16 cellular contexts compared by ENCODE assay signal in the genomic region with DNA sequence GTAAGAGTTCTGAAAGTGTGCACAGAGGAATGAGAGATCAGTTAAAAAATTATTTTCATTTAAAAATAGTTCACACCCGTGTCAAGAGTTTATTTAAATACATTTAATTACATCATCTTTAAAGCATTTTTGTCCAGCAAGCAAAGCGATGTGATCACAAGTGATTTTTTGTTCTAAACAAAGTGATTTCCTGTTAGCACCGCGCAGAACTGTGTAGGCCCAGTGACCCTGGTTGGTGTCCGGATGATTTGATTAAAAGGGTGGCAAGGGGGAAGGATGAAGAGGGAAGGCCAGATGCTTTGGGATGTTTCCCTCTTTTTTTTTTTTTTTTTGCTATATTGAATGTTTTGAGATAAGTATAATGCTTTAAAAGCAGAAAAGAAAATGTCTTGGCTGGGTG.
DNase-seq lines count a peak whose midpoint lies in the region; ATAC-seq and TF ChIP-seq lines count a peak whose summit lies in the region.
"Had no signal": no experiment of that assay in that cellular context is flagged by ENCODE, and none has a peak within 500 bp of the region (broad histone marks: within the 10 kb centered on the region; RNA-seq: fewer than 3 reads in every experiment).

No MANE protein-coding gene starts in this region.

- no peak for TF ChIP-seq EP300 in transverse colon (IDR thresholded peaks at IDR 0.05; ENCODE audit: low read depth)

- H3K36me3 ChIP-seq in left ventricle myocardium inferior (no peaks in the 10 kb centered on the region), transverse colon (no peaks in the 10 kb centered on the region)
- H3K36me3 ChIP-seq: HAP-1, uterus had no signal

- WGBS in transverse colon (ENCODE audit: low coverage in 1 of 2), 2 donors = 58 to 62% methylated on average over 5 of the region's 5 CpGs

- H3K27me3 ChIP-seq in left ventricle myocardium inferior (ENCODE audit: low read depth) (no peaks in the 10 kb centered on the region), transverse colon (no peaks in the 10 kb centered on the region)
- H3K27me3 ChIP-seq: uterus had no signal

- DNase-seq in left ventricle myocardium inferior (no peak), cardiac septum (ENCODE audit: low spot score) (no peak), dermis microvascular lymphatic vessel endothelial cell (ENCODE audit: low read depth in 2 of 2) (peak; percentile 87 to 92), medulla oblongata (ENCODE audit: extremely low spot score) (peak; percentile 21), transverse colon (no peak), GM13976 (ENCODE audit: low spot score) (no peak), NCI-H1694 treated with DMSO at 0.1 percent for 48 hours (lab: John Stamatoyannopoulos, UW) (no peak)
- DNase-seq: activated CD4-positive, alpha-beta T cell treated with anti-CD3 and anti-CD28 coated beads, Interleukin-2, amount 10 ng/mL, durations not matched to agents 7 days and 5 days; activated naive CD4-positive, alpha-beta T cell; DMS53; Karpas-422; stimulated activated naive CD4-positive, alpha-beta T cell treated with Interleukin-2 at 50 U/mL for 16 hours; uterus had no signal

- ATAC-seq in GM21723 (IDR thresholded peaks at IDR 0.05; ENCODE audit: unreplicated experiment) = no peak

- TF ChIP-seq CTCF in left ventricle myocardium inferior (IDR thresholded peaks at IDR 0.05; ENCODE audit: borderline replicate concordance) (no peak), transverse colon (IDR thresholded peaks at IDR 0.05) (no peak), GM13976 (IDR thresholded peaks at IDR 0.05; ENCODE audit: borderline replicate concordance, control extremely low read depth, extremely low read depth, insufficient read depth, missing control alignments) (no peak)

- H3K27ac ChIP-seq in left ventricle myocardium inferior (replicated peaks) (peak overlapping the region; percentile 70), transverse colon (peak overlapping the region in 3 of 4 donors; percentile 36 to 45 (median 39))
- H3K27ac ChIP-seq: coronary artery, uterus had no signal

- H3K9me3 ChIP-seq in left ventricle myocardium inferior (replicated peaks) (no peaks in the 10 kb centered on the region), transverse colon (no peaks in the 10 kb centered on the region)
- H3K9me3 ChIP-seq: HAP-1, uterus had no signal

- intact Hi-C loops in left ventricle myocardium inferior (cut with micrococcal nuclease) (no loop called here), cardiac septum (cut with DNase I) (no loop called here), transverse colon (cut with DNase I; ENCODE audit: low total_unique reads) (no loop called here)

- no peak overlapping the region for H3K4me3 ChIP-seq in left ventricle myocardium inferior
- no peak overlapping the region for H3K4me3 ChIP-seq in transverse colon
- H3K4me3 ChIP-seq: coronary artery, HAP-1, uterus had no signal

- no peak for TF ChIP-seq POLR2A in transverse colon (IDR thresholded peaks at IDR 0.05)

- in situ Hi-C loops in transverse colon (cut with MboI; ENCODE audit: low pct_ligation_motif_present in 1 of 4, low pct_unique_long_range_greater_than_20kb in 1 of 4, low sequenced_read_pairs in 3 of 4) = no loop called here
- in situ Hi-C loops in GM13976 (cut with MboI; ENCODE audit: low sequenced_read_pairs, unreplicated experiment) = no loop called here

- peaks cover 30% of the 10 kb centered on the region for H3K4me1 ChIP-seq in left ventricle myocardium inferior
- peaks cover 0 to 5% (median 0%) of the 10 kb centered on the region in 4 donors for H3K4me1 ChIP-seq in transverse colon
- H3K4me1 ChIP-seq: HAP-1, uterus had no signal

Comparison
In these comparisons a context has a peak if more than half of its experiments do, and no peak if none do; other contexts are left out.
1. DNase-seq: peak in dermis microvascular lymphatic vessel endothelial cell (2 of 2) and medulla oblongata (single experiment); none in left ventricle myocardium inferior (single experiment), cardiac septum (single experiment), transverse colon (single experiment), GM13976 (single experiment) and NCI-H1694 treated with DMSO at 0.1 percent for 48 hours (single experiment).